Comparison of ENCODE assay signal across 9 cellular contexts in genomic region chr10:114172241-114172640, GRCh38. TPM values are rescaled to one million over a fixed set of nuclear protein-coding genes. Genes with fewer than 3 reads are reported as not detected.
DNase-seq lines count a peak whose midpoint lies in the region; ATAC-seq and TF ChIP-seq lines count a peak whose summit lies in the region.
"Had no signal": no experiment of that assay in that cellular context is flagged by ENCODE, and none has a peak within 500 bp of the region (broad histone marks: within the 10 kb centered on the region; RNA-seq: fewer than 3 reads in every experiment).

No MANE protein-coding gene starts in this region.

- H3K27ac Mint-ChIP-seq in brain, result peak overlapping the region in 4 of 5 experiments; percentile 9 to 99 (median 52)

- POLR2A ChIA-PET in A673 (lab: Charles Lee; ENCODE audit: low non-redundant PET), result no interaction called here
- POLR2A ChIA-PET in HCT116 (lab: Charles Lee), result interaction anchor here (0.9 kb wide), 1 partner anchor 9 kb away, joined by 3 read pairs; no protein-coding TSS in a partner anchor

- no peak overlapping the region for H3K18ac ChIP-seq in mesenchymal stem cell (ENCODE audit: low read depth in 1 of 2, low read length in 2 of 2)

- BruUV-seq in A673 (replicated peaks; lab: Mats Ljungman, UMichigan) (no TSS peak), HCT116 (replicated peaks; lab: Mats Ljungman, UMichigan) (no TSS peak)

- no peak overlapping the region for H4K8ac ChIP-seq in mesenchymal stem cell (ENCODE audit: low read length)

- no CpG with 5 or more reads among the region's 1 CpG for WGBS in mesenchymal stem cell

- H3K4me1 ChIP-seq in A673 (ENCODE audit: insufficient read depth, low read length, poor library complexity, severe bottlenecking), result peaks cover 7% of the 10 kb centered on the region
- H3K4me1 ChIP-seq in HCT116 (ENCODE audit: control insufficient read depth in 1 of 2, insufficient read depth in 2 of 2, low read length in 2 of 2), result peaks cover 9 to 19% of the 10 kb centered on the region in 2 experiments; a peak in 3 of 4 replicates
- H3K4me1 ChIP-seq in mesenchymal stem cell (ENCODE audit: control insufficient read depth, insufficient read depth, low read depth, low read length), result peaks cover 2% of the 10 kb centered on the region

- H3K4me3 ChIP-seq in A673 (ENCODE audit: low read depth, low read length, poor library complexity, severe bottlenecking) (peak overlapping the region; percentile 93), HCT116 (replicated peaks in 1 of 2; ENCODE audit: low read depth in 1 of 2, low read length in 2 of 2) (no peak overlapping the region), mesenchymal stem cell (ENCODE audit: insufficient read depth in 1 of 2, low read depth in 1 of 2, low read length in 2 of 2) (peak overlapping the region in 1 of 2 experiments; percentile 96)

- peaks cover 3% of the 10 kb centered on the region for H3K36me3 ChIP-seq in A673 (ENCODE audit: insufficient read depth, low read length, poor library complexity, severe bottlenecking)
- no peaks in the 10 kb centered on the region for H3K36me3 ChIP-seq in HCT116 (ENCODE audit: control insufficient read depth in 1 of 2, insufficient read depth in 2 of 2, low read length in 2 of 2)
- H3K36me3 ChIP-seq in mesenchymal stem cell (ENCODE audit: control insufficient read depth in 1 of 2, insufficient read depth in 2 of 2, low read depth in 1 of 2, low read length in 2 of 2), result peaks cover 0 to 3% of the 10 kb centered on the region in 2 experiments

- no peaks in the 10 kb centered on the region for H4K20me1 ChIP-seq in HCT116 (ENCODE audit: insufficient read depth)

- H3K4me3 Mint-ChIP-seq in brain, result peak overlapping the region; percentile 93 to 100 (median 98)

- no peak overlapping the region for H2AK5ac ChIP-seq in mesenchymal stem cell (ENCODE audit: low read length, severe bottlenecking)

- H2BK5ac ChIP-seq in mesenchymal stem cell (ENCODE audit: low read depth, low read length, poor library complexity, severe bottlenecking), result no peak overlapping the region

- H2BK12ac ChIP-seq in mesenchymal stem cell (ENCODE audit: low read length in 2 of 2), result no peak overlapping the region

- H2BK120ac ChIP-seq in mesenchymal stem cell (ENCODE audit: low read depth, low read length), result no peak overlapping the region

- H3K27me3 Mint-ChIP-seq in brain, result peaks cover 31% of the 10 kb centered on the region

- no peak for TF ChIP-seq POLR2A in HCT116 (IDR thresholded peaks at IDR 0.05; ENCODE audit: borderline replicate concordance, extremely low read depth, insufficient read depth, insufficient read length)

- no peak overlapping the region for H2BK15ac ChIP-seq in mesenchymal stem cell (ENCODE audit: low read depth, poor library complexity, severe bottlenecking)

- H3K4me1 Mint-ChIP-seq in brain, result peaks cover 28% of the 10 kb centered on the region

- CTCF ChIA-PET in A673 (lab: Charles Lee) (no interaction called here), HCT116 (lab: Charles Lee) (no interaction called here)

- no peak for TF ChIP-seq RAD21 in HCT116 (IDR thresholded peaks at IDR 0.05; ENCODE audit: low read depth)

- H3K79me2 ChIP-seq in HCT116 (ENCODE audit: insufficient read depth, low read length), result peaks cover 45% of the 10 kb centered on the region

- peaks cover 11% of the 10 kb centered on the region for H3K9me3 ChIP-seq in A673 (ENCODE audit: low read depth, low read length, poor library complexity, severe bottlenecking)
- peaks cover 3 to 11% of the 10 kb centered on the region in 2 experiments; a peak in 2 of 4 replicates for H3K9me3 ChIP-seq in HCT116 (ENCODE audit: control insufficient read depth in 1 of 2, insufficient read depth in 1 of 2, low read depth in 1 of 2, low read length in 2 of 2)
- peaks cover 6% of the 10 kb centered on the region for H3K9me3 ChIP-seq in mesenchymal stem cell (ENCODE audit: control insufficient read depth, low read length)

- peaks cover 7 to 22% (median 9%) of the 10 kb centered on the region in 5 experiments for H3K9me3 Mint-ChIP-seq in brain

- ATAC-seq in HCT116, result no peak
- ATAC-seq in GM18517 (IDR thresholded peaks at IDR 0.05; ENCODE audit: unreplicated experiment), result no peak
- no peak for ATAC-seq in HG03175 (IDR thresholded peaks at IDR 0.05; ENCODE audit: unreplicated experiment)

- H3K4me2 ChIP-seq in HCT116 (ENCODE audit: low read length), result peak overlapping the region; percentile 90; the same call in 1 of the 2 replicates
- peak overlapping the region; percentile 49 for H3K4me2 ChIP-seq in mesenchymal stem cell (ENCODE audit: low read length, poor library complexity, severe bottlenecking)

- no peak for DNase-seq in A673 (ENCODE audit: low spot score)
- no peak for DNase-seq in HCT116 (ENCODE audit: low read depth, low spot score)
- peak; percentile 63 for DNase-seq in mesenchymal stem cell
- DNase-seq in retina, result no peak
- no peak for DNase-seq in COR-L47 (lab: John Stamatoyannopoulos, UW)
- DNase-seq: cortex of kidney had no signal

- H4K91ac ChIP-seq in mesenchymal stem cell (ENCODE audit: low read length), result no peak overlapping the region

- no peak overlapping the region for H3K23ac ChIP-seq in mesenchymal stem cell (ENCODE audit: low read length in 2 of 2)

- no peaks in the 10 kb centered on the region for H3K27me3 ChIP-seq in A673 (replicated peaks; ENCODE audit: insufficient read depth, low read depth, low read length, poor library complexity)
- no peaks in the 10 kb centered on the region for H3K27me3 ChIP-seq in HCT116 (ENCODE audit: insufficient read depth, low read length)
- no peaks in the 10 kb centered on the region for H3K27me3 ChIP-seq in mesenchymal stem cell (ENCODE audit: control insufficient read depth in 1 of 2, insufficient read depth in 1 of 2, low read length in 2 of 2)

- H3K27ac ChIP-seq in A673 (ENCODE audit: low read depth, low read length, poor library complexity, severe bottlenecking) (no peak overlapping the region), HCT116 (ENCODE audit: low read depth, low read length) (no peak overlapping the region), mesenchymal stem cell (ENCODE audit: low read length, poor library complexity, severe bottlenecking) (no peak overlapping the region)

- no peaks in the 10 kb centered on the region for H3K9me2 ChIP-seq in HCT116 (ENCODE audit: insufficient read depth)

- H3K9ac ChIP-seq in HCT116 (ENCODE audit: low read length) (no peak overlapping the region), mesenchymal stem cell (ENCODE audit: low read length) (peak overlapping the region; percentile 97)

- no peak overlapping the region for H3K4ac ChIP-seq in mesenchymal stem cell (ENCODE audit: low read depth in 1 of 2, low read length in 2 of 2)

- TF ChIP-seq CTCF in A673 (conservative IDR thresholded peaks at IDR 0.05; ENCODE audit: low read depth, low read length), result no peak
- no peak for TF ChIP-seq CTCF in HCT116 (IDR thresholded peaks at IDR 0.05 in 2 of 3, conservative IDR thresholded peaks at IDR 0.05 in 1 of 3; ENCODE audit: borderline replicate concordance in 1 of 3, insufficient read depth in 1 of 3, low read depth in 2 of 3, low read length in 2 of 3)
- no peak for TF ChIP-seq CTCF in brain (conservative IDR thresholded peaks at IDR 0.05)

- H2AFZ ChIP-seq in HCT116 (ENCODE audit: low read depth, low read length, poor library complexity, severe bottlenecking) (no peak overlapping the region), mesenchymal stem cell (ENCODE audit: low read depth, low read length) (no peak overlapping the region)

- peaks cover 5% of the 10 kb centered on the region for H3K79me1 ChIP-seq in mesenchymal stem cell (replicated peaks; ENCODE audit: low read length, poor library complexity, severe bottlenecking)

- no peak overlapping the region for H3K14ac ChIP-seq in mesenchymal stem cell (ENCODE audit: low read length in 2 of 2)

- RAD21 ChIA-PET in HCT116 (lab: Charles Lee; ENCODE audit: low non-redundant PET in 1 of 2, low total read pairs in 2 of 2, uncharacterized antibody in 2 of 2, unreplicated experiment in 2 of 2), result no interaction called here

- intact Hi-C loops in A673 (cut with micrococcal nuclease; ENCODE audit: unreplicated experiment) (no loop called here), HCT116 (cut with micrococcal nuclease) (no loop called here)

- H3K36me3 Mint-ChIP-seq in brain, result peaks cover 40% of the 10 kb centered on the region

TF ChIP-seq in HCT116, 20 proteins besides CTCF, POLR2A, EP300 and RAD21 (continues in another document):
- TF ChIP-seq EZH2 (IDR thresholded peaks at IDR 0.05), result no peak
- TF ChIP-seq ZNF274 (IDR thresholded peaks at IDR 0.05; ENCODE audit: low read depth, low read length), result no peak
- TF ChIP-seq ZBTB33 (IDR thresholded peaks at IDR 0.05; ENCODE audit: extremely low read depth, insufficient replicate concordance, low read length), result no peak

RNA-seq across cellular contexts. Expression of gene CCDC186, which starts 1.8 kb away (rescaled TPM):
- total RNA-seq in A673 (2021) (10.9 and 11.5 TPM in 2 replicates), HCT116 (2021; ENCODE audit: unreplicated experiment) (17.1 TPM)
- 4.4 TPM in 2 replicates for polyA plus RNA-seq in HCT116 (2012)
- 2.1 TPM for polyA plus RNA-seq in brain (ENCODE audit: insufficient read depth, low read depth, low replicate concordance)
- 17.8 TPM for polyA plus RNA-seq in mesenchymal stem cell (2013, experiment 1 of 2)
- polyA plus RNA-seq in mesenchymal stem cell (2013, experiment 2 of 2), result 17.9 TPM

RNA-seq across cellular contexts. Expression of gene TDRD1, which starts 6.9 kb away (rescaled TPM):
- not detected in 2 replicates for total RNA-seq in A673 (2021)
- not detected for total RNA-seq in HCT116 (2021; ENCODE audit: unreplicated experiment)
- polyA plus RNA-seq in HCT116 (2012), result not detected in 2 replicates
- polyA plus RNA-seq in brain (ENCODE audit: insufficient read depth, low read depth, low replicate concordance), result not detected
- polyA plus RNA-seq in mesenchymal stem cell (2013, experiment 1 of 2), result not detected
- not detected for polyA plus RNA-seq in mesenchymal stem cell (2013, experiment 2 of 2)
